ENCODE assay signal across 8 cellular contexts in the genomic region with DNA sequence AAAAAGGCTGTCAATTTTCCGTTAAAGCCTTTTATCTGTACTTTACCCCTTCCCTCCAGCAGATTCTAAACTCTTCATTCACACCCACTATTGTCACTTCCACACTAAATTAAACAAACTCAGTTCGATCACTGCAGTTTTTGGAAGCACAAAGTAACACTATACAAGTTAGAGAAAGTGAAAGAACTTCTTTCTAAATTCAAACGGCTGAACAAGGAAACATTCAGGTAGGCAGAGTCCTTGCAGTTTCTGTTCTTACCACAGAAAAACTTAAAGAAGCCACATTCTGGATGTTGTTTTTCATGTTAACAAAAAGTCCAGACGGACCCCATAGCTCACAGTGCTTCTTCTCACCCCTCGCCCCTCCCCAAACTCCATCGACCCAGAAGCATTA. TPM values are rescaled to one million over a fixed set of nuclear protein-coding genes. Genes with fewer than 3 reads are reported as not detected.
DNase-seq lines count a peak whose midpoint lies in the region; ATAC-seq, FAIRE-seq and TF ChIP-seq lines count a peak whose summit lies in the region.
"Had no signal": no experiment of that assay in that cellular context is flagged by ENCODE, and none has a peak within 500 bp of the region (broad histone marks: within the 10 kb centered on the region; RNA-seq: fewer than 3 reads in every experiment).

No MANE protein-coding gene starts in this region.

- ATAC-seq in GM18868 (IDR thresholded peaks at IDR 0.05; ENCODE audit: unreplicated experiment) = peak; percentile 74
- ATAC-seq in HG02852 (IDR thresholded peaks at IDR 0.05; ENCODE audit: unreplicated experiment) = peak; percentile 83
- peak; percentile 1 for ATAC-seq in esophagus mucosa

- peak overlapping the region; percentile 98 for H2AFZ ChIP-seq in osteoblast (ENCODE audit: low read length)

- H3K27me3 ChIP-seq in osteoblast (ENCODE audit: insufficient read depth, low read length) = peaks cover 13% of the 10 kb centered on the region

- no peaks in the 10 kb centered on the region for H3K9me3 ChIP-seq in osteoblast (ENCODE audit: low read depth, low read length)

- no peak for TF ChIP-seq CTCF in osteoblast (IDR thresholded peaks at IDR 0.05; ENCODE audit: extremely low read depth, low read depth, low read length)

- DNase-seq in RPMI7951 (ENCODE audit: low read depth) (peak; percentile 11), osteoblast (ENCODE audit: insufficient read length, low spot score, missing footprints) (no peak), frontal cortex (ENCODE audit: low spot score in 2 of 2) (no peak), SHP77 (lab: John Stamatoyannopoulos, UW) (no peak)

- H3K4me1 ChIP-seq in osteoblast (ENCODE audit: insufficient read depth, low read length) = peaks cover 12% of the 10 kb centered on the region

- no peaks in the 10 kb centered on the region for H3K36me3 ChIP-seq in osteoblast (ENCODE audit: insufficient read depth, low read length)

- peak overlapping the region; percentile 97 for H3K4me2 ChIP-seq in osteoblast (ENCODE audit: insufficient read depth, low read length)

- peak overlapping the region; percentile 90 for H3K27ac ChIP-seq in osteoblast (ENCODE audit: low read depth, low read length)

- no peaks in the 10 kb centered on the region for H3K79me2 ChIP-seq in osteoblast (ENCODE audit: insufficient read depth, low read length)

- FAIRE-seq in frontal cortex (lab: Jason Lieb, UNC) = no peak

- peak overlapping the region; percentile 82 for H3K4me3 ChIP-seq in osteoblast (ENCODE audit: insufficient read depth, low read length)

- no peaks in the 10 kb centered on the region for H4K20me1 ChIP-seq in osteoblast (ENCODE audit: insufficient read depth, low read length)

RNA-seq across cellular contexts. Expression of a gene that starts 27.5 kb away (rescaled TPM):
- total RNA-seq in RPMI7951 (2014; rRNA removed; shearing (Covaris generic)) = not detected in 2 replicates
- total RNA-seq in esophagus mucosa (not detected), osteoblast (0.59 TPM in 1 of 2 replicates, not detected in the other), frontal cortex (not detected)
- total RNA-seq: dermis microvascular lymphatic vessel endothelial cell had no signal

Comparison
In these comparisons a context has a peak if more than half of its experiments do, and no peak if none do; other contexts are left out.
1. ATAC-seq: peak in every context shown above with its lines; median percentile 83 in HG02852; 74 in GM18868; 1 in esophagus mucosa.